Comparison of ENCODE assay signal across 16 cellular contexts in genomic region chr9:95557142-95557541, GRCh38. TPM values are rescaled to one million over a fixed set of nuclear protein-coding genes. Genes with fewer than 3 reads are reported as not detected.
DNase-seq lines count a peak whose midpoint lies in the region; ATAC-seq, FAIRE-seq and TF ChIP-seq lines count a peak whose summit lies in the region.
"Had no signal": no experiment of that assay in that cellular context is flagged by ENCODE, and none has a peak within 500 bp of the region (broad histone marks: within the 10 kb centered on the region; RNA-seq: fewer than 3 reads in every experiment).

No MANE protein-coding gene starts in this region.

- intact Hi-C loops in ovary (cut with DNase I), result no loop called here

- no peak overlapping the region for H3K4me2 ChIP-seq in keratinocyte (ENCODE audit: control insufficient read depth, extremely low read depth, insufficient read depth, low read depth, low read length)
- H3K4me2 ChIP-seq: KMS-11 had no signal

- dilution Hi-C loops in keratinocyte (cut with MboI; ENCODE audit: extremely low pct_ligation_motif_present, low sequenced_read_pairs), result no loop called here

- H3K4me3 ChIP-seq in keratinocyte (ENCODE audit: control insufficient read depth in 2 of 3, extremely low read depth in 1 of 3, insufficient read depth in 2 of 3, low read depth in 1 of 3, low read length in 3 of 3) (no peak overlapping the region), ovary (no peak overlapping the region)
- H3K4me3 ChIP-seq: SJSA1 had no signal

- TF ChIP-seq EP300 in ovary (IDR thresholded peaks at IDR 0.05), result no peak

- H3K79me2 ChIP-seq in keratinocyte (ENCODE audit: control insufficient read depth, insufficient read depth, low read length), result no peaks in the 10 kb centered on the region

- H3K9ac ChIP-seq in keratinocyte (ENCODE audit: control insufficient read depth, extremely low read depth, insufficient read depth, low read length), result no peak overlapping the region
- H3K9ac ChIP-seq: KMS-11 had no signal

- H3K9me3 ChIP-seq in keratinocyte (ENCODE audit: control insufficient read depth, low read depth, low read length) (no peaks in the 10 kb centered on the region), ovary (no peaks in the 10 kb centered on the region)
- H3K9me3 ChIP-seq: SJSA1 had no signal

- no peak for TF ChIP-seq CTCF in WTC11 (IDR thresholded peaks at IDR 0.05)
- no peak for TF ChIP-seq CTCF in keratinocyte (optimal IDR thresholded peaks at IDR 0.05 in 1 of 3, IDR thresholded peaks at IDR 0.05 in 1 of 3, conservative IDR thresholded peaks at IDR 0.05 in 1 of 3; ENCODE audit: extremely low read depth in 1 of 3, insufficient read depth in 2 of 3, low read length in 3 of 3)
- no peak for TF ChIP-seq CTCF in ovary (IDR thresholded peaks at IDR 0.05)

- ATAC-seq in stimulated activated naive CD8-positive, alpha-beta T cell treated with anti-CD3 and anti-CD28 coated beads, Interleukin-15, amount 100 ng/mL, for 72 hours, result no peak
- ATAC-seq in WTC11 (no peak), GM18867 (IDR thresholded peaks at IDR 0.05; ENCODE audit: unreplicated experiment) (no peak)

- H3K27me3 Mint-ChIP-seq in stimulated activated naive CD8-positive, alpha-beta T cell treated with anti-CD3 and anti-CD28 coated beads, Interleukin-15, Interleukin-2, amounts not matched to agents 100 ng/mL and 50 ng/mL, for 24 hours, result peaks cover 47% of the 10 kb centered on the region
- peaks cover 62% of the 10 kb centered on the region for H3K27me3 Mint-ChIP-seq in stimulated activated naive CD8-positive, alpha-beta T cell treated with anti-CD3 and anti-CD28 coated beads, Interleukin-15, amount 100 ng/mL, for 72 hours
- peaks cover 53% of the 10 kb centered on the region for H3K27me3 Mint-ChIP-seq in WTC11 (ENCODE audit: low read depth)

- H2AFZ ChIP-seq in keratinocyte (ENCODE audit: control insufficient read depth, low read length), result no peak overlapping the region

- POLR2A ChIA-PET in WTC11 (lab: Charles Lee), result no interaction called here

- H3K27me3 ChIP-seq in keratinocyte (ENCODE audit: control insufficient read depth, extremely low read depth, insufficient read depth, low read length), result peaks cover 19% of the 10 kb centered on the region
- H3K27me3 ChIP-seq in ovary, result no peaks in the 10 kb centered on the region
- H3K27me3 ChIP-seq: SJSA1 had no signal

- 90 to 96% (median 94%) methylated on average over 11 of the region's 11 CpGs for WGBS in ovary, 3 donors

- DNase-seq in stimulated activated naive CD8-positive, alpha-beta T cell treated with anti-CD3 and anti-CD28 coated beads, Interleukin-15, amount 100 ng/mL, for 72 hours, result no peak
- DNase-seq in WTC11 (ENCODE audit: low spot score), result no peak
- DNase-seq in keratinocyte (ENCODE audit: low read depth, low spot score), result no peak
- DNase-seq in ovary, result no peak
- DNase-seq in NCI-H2107 treated with DMSO at 0.1 percent for 48 hours (lab: John Stamatoyannopoulos, UW; ENCODE audit: unreplicated experiment), result no peak
- DNase-seq in NCI-H2227 treated with DMSO at 0.1 percent for 48 hours (lab: John Stamatoyannopoulos, UW), result no peak
- DNase-seq: GOT3, MM.1S, NCI-H1694, NCI-H226, Right ventricle myocardium superior, RPMI8226 had no signal

- H4K20me1 ChIP-seq in keratinocyte (ENCODE audit: control insufficient read depth, extremely low read depth, insufficient read depth, low read length), result no peaks in the 10 kb centered on the region

- no peaks in the 10 kb centered on the region for H3K4me1 ChIP-seq in keratinocyte (ENCODE audit: control insufficient read depth, extremely low read depth, insufficient read depth, low read length)
- no peaks in the 10 kb centered on the region for H3K4me1 ChIP-seq in ovary (ENCODE audit: insufficient read depth)

- H3K36me3 Mint-ChIP-seq in stimulated activated naive CD8-positive, alpha-beta T cell treated with anti-CD3 and anti-CD28 coated beads, Interleukin-15, Interleukin-2, amounts not matched to agents 100 ng/mL and 50 ng/mL, for 24 hours (ENCODE audit: low read depth), result no peaks in the 10 kb centered on the region
- no peaks in the 10 kb centered on the region for H3K36me3 Mint-ChIP-seq in WTC11

- CTCF ChIA-PET in WTC11 (lab: Charles Lee), result interaction anchor here (2.2 kb wide), 1 partner anchor 179 kb away, joined by 8 read pairs; no protein-coding TSS in a partner anchor

- peaks cover 6% of the 10 kb centered on the region for H3K9me3 Mint-ChIP-seq in stimulated activated naive CD8-positive, alpha-beta T cell treated with anti-CD3 and anti-CD28 coated beads, Interleukin-15, Interleukin-2, amounts not matched to agents 100 ng/mL and 50 ng/mL, for 24 hours
- peaks cover 6 to 8% of the 10 kb centered on the region in 2 donors for H3K9me3 Mint-ChIP-seq in stimulated activated naive CD8-positive, alpha-beta T cell treated with anti-CD3 and anti-CD28 coated beads, Interleukin-15, amount 100 ng/mL, for 72 hours
- peaks cover 5% of the 10 kb centered on the region for H3K9me3 Mint-ChIP-seq in WTC11

- H3K36me3 ChIP-seq in keratinocyte (ENCODE audit: control insufficient read depth in 2 of 2, extremely low read depth in 1 of 2, insufficient read depth in 2 of 2, low read length in 2 of 2), result no peaks in the 10 kb centered on the region
- no peaks in the 10 kb centered on the region for H3K36me3 ChIP-seq in ovary
- H3K36me3 ChIP-seq: SJSA1 had no signal

- peaks cover 4% of the 10 kb centered on the region for H3K4me1 Mint-ChIP-seq in stimulated activated naive CD8-positive, alpha-beta T cell treated with anti-CD3 and anti-CD28 coated beads, Interleukin-15, Interleukin-2, amounts not matched to agents 100 ng/mL and 50 ng/mL, for 24 hours (ENCODE audit: low read depth)
- H3K4me1 Mint-ChIP-seq in stimulated activated naive CD8-positive, alpha-beta T cell treated with anti-CD3 and anti-CD28 coated beads, Interleukin-15, amount 100 ng/mL, for 72 hours, result peaks cover 12% of the 10 kb centered on the region
- H3K4me1 Mint-ChIP-seq in WTC11, result peaks cover 17% of the 10 kb centered on the region

- FAIRE-seq in keratinocyte (lab: Jason Lieb, UNC), result peak; percentile 48

- H3K4me3 Mint-ChIP-seq in stimulated activated naive CD8-positive, alpha-beta T cell treated with anti-CD3 and anti-CD28 coated beads, Interleukin-15, Interleukin-2, amounts not matched to agents 100 ng/mL and 50 ng/mL, for 24 hours, result no peak overlapping the region
- H3K4me3 Mint-ChIP-seq in stimulated activated naive CD8-positive, alpha-beta T cell treated with anti-CD3 and anti-CD28 coated beads, Interleukin-15, amount 100 ng/mL, for 72 hours, result no peak overlapping the region
- H3K4me3 Mint-ChIP-seq in WTC11, result no peak overlapping the region

- H3K27ac Mint-ChIP-seq in stimulated activated naive CD8-positive, alpha-beta T cell treated with anti-CD3 and anti-CD28 coated beads, Interleukin-15, Interleukin-2, amounts not matched to agents 100 ng/mL and 50 ng/mL, for 24 hours, result peak overlapping the region; percentile 50
- H3K27ac Mint-ChIP-seq in stimulated activated naive CD8-positive, alpha-beta T cell treated with anti-CD3 and anti-CD28 coated beads, Interleukin-15, amount 100 ng/mL, for 72 hours, result no peak overlapping the region
- H3K27ac Mint-ChIP-seq in WTC11, result no peak overlapping the region

- no peaks in the 10 kb centered on the region for H3K9me1 ChIP-seq in keratinocyte (ENCODE audit: control insufficient read depth, extremely low read depth, insufficient read depth, low read length)

- no peak overlapping the region for H3K27ac ChIP-seq in keratinocyte (ENCODE audit: control insufficient read depth, insufficient read depth, low read length)
- H3K27ac ChIP-seq in ovary, result no peak overlapping the region
- H3K27ac ChIP-seq: KMS-11, SJSA1 had no signal

- TF ChIP-seq POLR2A in ovary (IDR thresholded peaks at IDR 0.05), result no peak

TF ChIP-seq in WTC11, 78 proteins besides CTCF, POLR2A, EP300 and RAD21:
- TF ChIP-seq IRF2 (CRISPR knock-in tag; IDR thresholded peaks at IDR 0.05; ENCODE audit: borderline replicate concordance, low read depth) (no peak), ZNF121 (CRISPR knock-in tag; IDR thresholded peaks at IDR 0.05) (peak; percentile 7; the same call in 1 of the 2 replicates), PRRX2 (CRISPR knock-in tag; IDR thresholded peaks at IDR 0.05) (no peak), GABPB1 (CRISPR knock-in tag; IDR thresholded peaks at IDR 0.05) (no peak)
- TF ChIP-seq, protein P1, sequence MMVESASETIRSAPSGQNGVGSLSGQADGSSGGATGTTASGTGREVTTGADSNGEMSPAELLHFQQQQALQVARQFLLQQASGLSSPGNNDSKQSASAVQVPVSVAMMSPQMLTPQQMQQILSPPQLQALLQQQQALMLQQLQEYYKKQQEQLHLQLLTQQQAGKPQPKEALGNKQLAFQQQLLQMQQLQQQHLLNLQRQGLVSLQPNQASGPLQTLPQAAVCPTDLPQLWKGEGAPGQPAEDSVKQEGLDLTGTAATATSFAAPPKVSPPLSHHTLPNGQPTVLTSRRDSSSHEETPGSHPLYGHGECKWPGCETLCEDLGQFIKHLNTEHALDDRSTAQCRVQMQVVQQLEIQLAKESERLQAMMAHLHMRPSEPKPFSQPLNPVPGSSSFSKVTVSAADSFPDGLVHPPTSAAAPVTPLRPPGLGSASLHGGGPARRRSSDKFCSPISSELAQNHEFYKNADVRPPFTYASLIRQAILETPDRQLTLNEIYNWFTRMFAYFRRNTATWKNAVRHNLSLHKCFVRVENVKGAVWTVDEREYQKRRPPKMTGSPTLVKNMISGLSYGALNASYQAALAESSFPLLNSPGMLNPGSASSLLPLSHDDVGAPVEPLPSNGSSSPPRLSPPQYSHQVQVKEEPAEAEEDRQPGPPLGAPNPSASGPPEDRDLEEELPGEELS (CRISPR knock-in tag; IDR thresholded peaks at IDR 0.05), result 0 out of 2 replicates have a peak, but pooled peaks have one; percentile 15

RNA-seq across cellular contexts. Expression of gene PTCH1, which starts 40.4 kb away (rescaled TPM):
- total RNA-seq in WTC11 (2021) (27.9 to 38.0 TPM (median 30.9 TPM) in 3 replicates), ovary (10 to 100 TPM in 5 of 7 donors, 1 to 10 TPM in 2; 6.4 to 24.3 (median 12.2) TPM)
- polyA plus RNA-seq in keratinocyte (0.82 to 1.7 TPM (median 1.5 TPM) in 3 replicates), ovary (10 to 100 TPM; 13.6 to 17.5 TPM)
- polyA plus RNA-seq in keratinocyte (2011; ENCODE audit: low read depth), result 2.2 TPM
- polyA plus RNA-seq in keratinocyte (2011; cell fraction: cytosol; rRNA removed), result 0.91 and 1.1 TPM in 2 replicates
- polyA plus RNA-seq in keratinocyte (2011; cell fraction: nucleus; rRNA removed), result 5.1 and 5.9 TPM in 2 replicates
- 1.6 and 2.7 TPM in 2 replicates for polyA plus RNA-seq in keratinocyte (2012; ENCODE audit: low replicate concordance)
- 1.3 to 11.4 TPM (median 8.5 TPM) in 3 replicates for polyA minus RNA-seq in keratinocyte
- polyA minus RNA-seq in keratinocyte (2011; cell fraction: cytosol; rRNA and poly(A)+ RNA removed), result 9.8 TPM
- 6.8 and 15.2 TPM in 2 replicates for polyA minus RNA-seq in keratinocyte (2011; cell fraction: nucleus; rRNA and poly(A)+ RNA removed)
